ENCODE assay signal across 8 cellular contexts in the genomic region with DNA sequence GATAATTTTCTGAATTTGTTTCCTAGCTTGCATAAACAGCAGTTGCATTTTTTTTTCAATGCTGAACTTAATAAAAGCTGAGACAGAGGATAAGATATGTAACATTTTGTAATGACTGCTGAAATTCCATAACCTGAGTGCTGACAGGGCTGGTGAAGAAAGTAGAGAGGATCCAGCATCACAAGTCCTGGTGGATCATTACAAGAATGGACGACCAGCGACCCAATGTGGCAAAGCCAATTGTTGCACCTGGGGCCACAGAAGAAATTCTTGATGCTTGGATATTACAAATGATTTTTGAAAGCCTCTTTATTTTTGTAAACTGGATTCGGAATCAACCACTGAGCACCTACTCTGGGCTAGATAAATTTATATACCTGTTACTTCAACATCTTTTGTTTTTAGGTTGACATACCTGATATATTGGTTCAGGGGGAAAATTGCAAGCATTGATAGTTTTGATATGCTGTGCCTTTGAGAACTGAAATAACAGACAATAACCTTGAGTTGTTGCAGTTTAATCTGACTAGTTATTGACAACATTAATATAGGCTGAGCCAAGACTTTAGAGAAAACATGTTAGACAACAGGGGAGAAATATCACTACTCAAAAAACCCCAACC. TPM values are rescaled to one million over a fixed set of nuclear protein-coding genes. Genes with fewer than 3 reads are reported as not detected.
DNase-seq lines count a peak whose midpoint lies in the region; ATAC-seq lines count a peak whose summit lies in the region.

No MANE protein-coding gene starts in this region.

- intact Hi-C loops in activated T-helper 1 cell treated with anti-CD3 and anti-CD28 coated beads, Interleukin-12 subunit alpha, Interleukin-12 subunit beta, Interleukin-2, Interleukin-4 antibody, amounts not matched to agents 30 ng/mL and 10 ng/mL and 1 ng/mL, durations not matched to agents 14 hours and 24 hours and 36 hours (cut with micrococcal nuclease): loop anchor here (1.0 to 10.0 kb wide), 4 partner anchors 113 to 1124 kb away; a partner anchor contains a TSS

- H2BK12ac ChIP-seq in trophoblast cell (ENCODE audit: low read length): no peak overlapping the region

- H3K27ac Mint-ChIP-seq in activated T-helper 1 cell treated with anti-CD3 and anti-CD28 coated beads, Interleukin-12 subunit alpha, Interleukin-12 subunit beta, Interleukin-2, Interleukin-4 antibody, amounts not matched to agents 30 ng/mL and 10 ng/mL and 1 ng/mL, durations not matched to agents 14 hours and 24 hours and 36 hours: no peak overlapping the region

- H3K27ac ChIP-seq in trophoblast cell (ENCODE audit: low read depth, low read length): no peak overlapping the region

- H3K4me3 ChIP-seq in trophoblast cell (ENCODE audit: low read depth, low read length): no peak overlapping the region

- no peak overlapping the region for H4K12ac ChIP-seq in trophoblast cell (ENCODE audit: low read depth, low read length)

- no peak overlapping the region for H3K18ac ChIP-seq in trophoblast cell (ENCODE audit: low read length)

- H3K4me3 Mint-ChIP-seq in activated T-helper 1 cell treated with anti-CD3 and anti-CD28 coated beads, Interleukin-12 subunit alpha, Interleukin-12 subunit beta, Interleukin-2, Interleukin-4 antibody, amounts not matched to agents 30 ng/mL and 10 ng/mL and 1 ng/mL, durations not matched to agents 14 hours and 24 hours and 36 hours: no peak overlapping the region

- H3K9me3 ChIP-seq in trophoblast cell (ENCODE audit: insufficient read depth, low read depth, low read length): no peaks in the 10 kb centered on the region

- no peak overlapping the region for H3K14ac ChIP-seq in trophoblast cell (ENCODE audit: low read length)

- no peak overlapping the region for H4K8ac ChIP-seq in trophoblast cell (ENCODE audit: low read depth, low read length)

- DNase-seq in Caki2 (ENCODE audit: low read depth): peak; percentile 54
- peak; percentile 28 for DNase-seq in HS-5 (ENCODE audit: low read depth)
- DNase-seq in NOMO-1 treated with DMSO at 0.1 percent for 48 hours (lab: John Stamatoyannopoulos, UW; ENCODE audit: unreplicated experiment): peak; percentile 63
- DNase-seq in activated T-helper 1 cell treated with anti-CD3 and anti-CD28 coated beads, Interleukin-12 subunit alpha, Interleukin-12 subunit beta, Interleukin-2, Interleukin-4 antibody, amounts not matched to agents 30 ng/mL and 10 ng/mL and 1 ng/mL, durations not matched to agents 14 hours and 24 hours and 36 hours (ENCODE audit: low spot score): peak; percentile 23
- peak; percentile 50 for DNase-seq in germinal center (ENCODE audit: low spot score)
- peak; percentile 51 to 73 for DNase-seq in trophoblast cell

- peaks cover 1 to 2% of the 10 kb centered on the region in 2 experiments for H3K4me1 ChIP-seq in trophoblast cell (ENCODE audit: control insufficient read depth in 1 of 2, insufficient read depth in 2 of 2, low read length in 2 of 2)

- no peak overlapping the region for H2AK5ac ChIP-seq in trophoblast cell (ENCODE audit: low read length)

- WGBS in trophoblast cell (ENCODE audit: extremely low coverage, insufficient coverage, insufficient read length): no CpG with 5 or more reads among the region's 3 CpGs

- in situ Hi-C loops in Caki2 (cut with HindIII; ENCODE audit: low pct_unique_long_range_greater_than_20kb, low sequenced_read_pairs): no loop called here

- peaks cover 12% of the 10 kb centered on the region for H3K4me1 Mint-ChIP-seq in activated T-helper 1 cell treated with anti-CD3 and anti-CD28 coated beads, Interleukin-12 subunit alpha, Interleukin-12 subunit beta, Interleukin-2, Interleukin-4 antibody, amounts not matched to agents 30 ng/mL and 10 ng/mL and 1 ng/mL, durations not matched to agents 14 hours and 24 hours and 36 hours (ENCODE audit: low read depth)

- no peak overlapping the region for H3K4ac ChIP-seq in trophoblast cell (ENCODE audit: low read depth, low read length)

- H2BK120ac ChIP-seq in trophoblast cell (ENCODE audit: insufficient read depth, low read length, poor library complexity): no peak overlapping the region

- H3K79me2 ChIP-seq in trophoblast cell (ENCODE audit: control insufficient read depth, insufficient read depth, low read length, poor library complexity): peaks cover 8% of the 10 kb centered on the region

- no peak overlapping the region for H4K91ac ChIP-seq in trophoblast cell (ENCODE audit: low read depth, low read length)

- H3K27me3 ChIP-seq in trophoblast cell (ENCODE audit: insufficient read depth, low read length): no peaks in the 10 kb centered on the region

- no peaks in the 10 kb centered on the region for H3K36me3 ChIP-seq in trophoblast cell (ENCODE audit: control insufficient read depth in 1 of 2, insufficient read depth in 2 of 2, low read length in 2 of 2)

- H3K23ac ChIP-seq in trophoblast cell (ENCODE audit: low read length): no peak overlapping the region

- ATAC-seq in GM18519 (IDR thresholded peaks at IDR 0.05; ENCODE audit: low FRiP score, unreplicated experiment) (no peak), HG03442 (IDR thresholded peaks at IDR 0.05; ENCODE audit: unreplicated experiment) (no peak)

- H2BK5ac ChIP-seq in trophoblast cell (ENCODE audit: low read depth, low read length, poor library complexity): no peak overlapping the region

- H3K4me2 ChIP-seq in trophoblast cell (ENCODE audit: low read length): no peak overlapping the region

- H3K27me3 Mint-ChIP-seq in activated T-helper 1 cell treated with anti-CD3 and anti-CD28 coated beads, Interleukin-12 subunit alpha, Interleukin-12 subunit beta, Interleukin-2, Interleukin-4 antibody, amounts not matched to agents 30 ng/mL and 10 ng/mL and 1 ng/mL, durations not matched to agents 14 hours and 24 hours and 36 hours (ENCODE audit: insufficient read depth): peaks cover 13% of the 10 kb centered on the region

- peaks cover 5% of the 10 kb centered on the region for H3K79me1 ChIP-seq in trophoblast cell (ENCODE audit: low read length)

- no peaks in the 10 kb centered on the region for H3K9me3 Mint-ChIP-seq in activated T-helper 1 cell treated with anti-CD3 and anti-CD28 coated beads, Interleukin-12 subunit alpha, Interleukin-12 subunit beta, Interleukin-2, Interleukin-4 antibody, amounts not matched to agents 30 ng/mL and 10 ng/mL and 1 ng/mL, durations not matched to agents 14 hours and 24 hours and 36 hours

- no peak overlapping the region for H2AFZ ChIP-seq in trophoblast cell (ENCODE audit: insufficient read depth, low read length, poor library complexity)

- H3K36me3 Mint-ChIP-seq in activated T-helper 1 cell treated with anti-CD3 and anti-CD28 coated beads, Interleukin-12 subunit alpha, Interleukin-12 subunit beta, Interleukin-2, Interleukin-4 antibody, amounts not matched to agents 30 ng/mL and 10 ng/mL and 1 ng/mL, durations not matched to agents 14 hours and 24 hours and 36 hours (ENCODE audit: low read depth): peaks cover 2% of the 10 kb centered on the region

- no peak overlapping the region for H3K9ac ChIP-seq in trophoblast cell (ENCODE audit: low read length)

RNA-seq across cellular contexts. Expression of a gene that starts 3.9 kb away (rescaled TPM):
- 184 and 205 TPM in 2 replicates for total RNA-seq in Caki2 (2014; rRNA removed; shearing (Covaris generic); ENCODE audit: low replicate concordance)
- 113 and 117 TPM in 2 replicates for total RNA-seq in activated T-helper 1 cell treated with anti-CD3 and anti-CD28 coated beads, Interleukin-12 subunit alpha, Interleukin-12 subunit beta, Interleukin-2, Interleukin-4 antibody, amounts not matched to agents 30 ng/mL and 10 ng/mL and 1 ng/mL, durations not matched to agents 14 hours and 24 hours and 36 hours
- 40.2 and 41.9 TPM in 2 replicates for polyA plus RNA-seq in trophoblast cell (2013)

RNA-seq across cellular contexts. Expression of a gene that starts 45.6 kb away (rescaled TPM):
- total RNA-seq in Caki2 (2014; rRNA removed; shearing (Covaris generic); ENCODE audit: low replicate concordance): 83.8 and 91.6 TPM in 2 replicates
- 65.1 and 65.5 TPM in 2 replicates for total RNA-seq in activated T-helper 1 cell treated with anti-CD3 and anti-CD28 coated beads, Interleukin-12 subunit alpha, Interleukin-12 subunit beta, Interleukin-2, Interleukin-4 antibody, amounts not matched to agents 30 ng/mL and 10 ng/mL and 1 ng/mL, durations not matched to agents 14 hours and 24 hours and 36 hours
- polyA plus RNA-seq in trophoblast cell (2013): 66.3 and 70.0 TPM in 2 replicates

RNA-seq across cellular contexts. Expression of a gene that starts 45.7 kb away (rescaled TPM):
- 271 and 320 TPM in 2 replicates for total RNA-seq in Caki2 (2014; rRNA removed; shearing (Covaris generic); ENCODE audit: low replicate concordance)
- 81.5 and 86.1 TPM in 2 replicates for total RNA-seq in activated T-helper 1 cell treated with anti-CD3 and anti-CD28 coated beads, Interleukin-12 subunit alpha, Interleukin-12 subunit beta, Interleukin-2, Interleukin-4 antibody, amounts not matched to agents 30 ng/mL and 10 ng/mL and 1 ng/mL, durations not matched to agents 14 hours and 24 hours and 36 hours
- 78.3 and 80.5 TPM in 2 replicates for polyA plus RNA-seq in trophoblast cell (2013)
